31 cellular contexts compared by ENCODE assay signal in the genomic region with DNA sequence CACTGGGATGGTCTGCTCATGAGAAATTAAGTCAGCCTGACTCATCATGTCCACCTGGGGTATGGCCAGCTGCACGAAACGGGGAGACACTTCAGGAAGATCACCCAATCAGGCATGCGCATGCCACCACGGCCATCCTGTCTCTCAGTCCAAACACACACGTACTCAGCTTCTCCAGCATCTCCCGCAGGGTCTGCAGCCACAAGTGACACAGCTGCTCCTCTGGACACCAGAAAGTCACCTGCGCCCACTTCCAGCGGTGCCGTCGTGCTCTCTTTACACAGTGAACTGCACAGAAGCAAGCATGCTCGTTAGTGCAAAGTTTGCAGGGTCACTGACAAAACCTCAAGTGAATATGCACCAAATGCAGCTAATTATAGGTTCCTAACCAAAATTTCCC.
"Had no signal": no experiment of that assay in that cellular context is flagged by ENCODE, and none has a peak within 500 bp of the region (broad histone marks: within the 10 kb centered on the region; RNA-seq: fewer than 3 reads in every experiment).

No MANE protein-coding gene starts in this region.

- DNase-seq: activated CD4-positive, alpha-beta T cell treated with anti-CD3 and anti-CD28 coated beads, Interleukin-2, amount 50 U/mL, for 1 hour; activated CD4-positive, CD25-positive, alpha-beta regulatory T cell treated with anti-CD3 and anti-CD28 coated beads, Interleukin-2, amount 50 U/mL, for 72 hours; activated CD8-positive, alpha-beta memory T cell treated with anti-CD3 and anti-CD28 coated beads, Interleukin-2, amount 50 U/mL, for 4 hours; activated naive CD8-positive, alpha-beta T cell treated with anti-CD3 and anti-CD28 coated beads, Interleukin-2, amount 50 U/mL, for 24 hours; activated T-cell treated with anti-CD3 and anti-CD28 coated beads, Interleukin-2, amount 50 U/mL, for 1 hour; central memory CD4-positive, alpha-beta T cell; endodermal cell; foreskin keratinocyte; heart left ventricle; kidney glomerular epithelial cell; left lung; mucosa of descending colon; stimulated activated CD4-positive, alpha-beta T cell treated with anti-CD3 and anti-CD28 coated beads, Interleukin-1b, Interleukin-23, amount 100 ng/mL, for 48 hours; stimulated activated CD4-positive, alpha-beta T cell treated with anti-CD3 and anti-CD28 coated beads, Interleukin-4, amount 100 ng/mL, for 4 hours; stimulated activated CD8-positive, alpha-beta memory T cell treated with anti-CD3 and anti-CD28 coated beads, Interleukin-4, amount 100 ng/mL, for 48 hours; stimulated activated naive CD8-positive, alpha-beta T cell treated with anti-CD3 and anti-CD28 coated beads, Interleukin-15, amount 100 ng/mL, for 72 hours; substantia nigra; T1000; upper lobe of left lung had no signal

- H3K4me1 ChIP-seq: breast epithelium, left lung had no signal

- H3K27me3 Mint-ChIP-seq: activated naive CD4-positive, alpha-beta T cell treated with anti-CD3 and anti-CD28 coated beads, Interleukin-2, amount 50 U/mL, for 24 hours; activated naive CD8-positive, alpha-beta T cell treated with anti-CD3 and anti-CD28 coated beads, Interleukin-2, amount 50 U/mL, for 24 hours; dendritic cell treated with granulocyte-macrophage colony-stimulating factor and Interleukin-4, amounts not matched to agents 40 ng/mL and 50 ng/mL, for 4 days; natural killer cell treated with Interleukin-12 subunit alpha and Interleukin-12 subunit beta and Interleukin-15 and Interleukin-18, amount 100 ng/mL, for 72 hours; stimulated activated memory B cell treated with anti-CD40 and anti-IgM and Interleukin-4, amounts not matched to agents 10 μg/mL and 1 μg/mL and 100 μg/mL, for 72 hours; stimulated activated naive CD8-positive, alpha-beta T cell treated with anti-CD3 and anti-CD28 coated beads, Interleukin-15, amount 100 ng/mL, for 72 hours had no signal

- H3K27ac Mint-ChIP-seq: activated naive CD4-positive, alpha-beta T cell treated with anti-CD3 and anti-CD28 coated beads, Interleukin-2, amount 50 U/mL, for 24 hours; activated naive CD8-positive, alpha-beta T cell treated with anti-CD3 and anti-CD28 coated beads, Interleukin-2, amount 50 U/mL, for 24 hours; activated T-helper 2 cell treated with anti-CD3 and anti-CD28 coated beads, Interferon-gamma antibody, Interleukin-2, Interleukin-4, amounts not matched to agents 10 μg/mL and 5 μg/mL and 100 μg/mL, durations not matched to agents 14 hours and 24 hours and 36 hours; dendritic cell treated with granulocyte-macrophage colony-stimulating factor and Interleukin-4, amounts not matched to agents 40 ng/mL and 50 ng/mL, for 4 days; endodermal cell; natural killer cell treated with Interleukin-12 subunit alpha and Interleukin-12 subunit beta and Interleukin-15 and Interleukin-18, amount 100 ng/mL, for 72 hours; stimulated activated memory B cell treated with anti-CD40 and anti-IgM and Interleukin-4, amounts not matched to agents 10 μg/mL and 1 μg/mL and 100 μg/mL, for 72 hours; stimulated activated naive CD8-positive, alpha-beta T cell treated with anti-CD3 and anti-CD28 coated beads, Interleukin-15, amount 100 ng/mL, for 72 hours; T-helper 1 cell treated with Interleukin-12 subunit alpha and Interleukin-12 subunit beta and Interleukin-4 antibody, amounts not matched to agents 30 μg/mL and 1 μg/mL, for 36 hours had no signal

- H3K36me3 ChIP-seq: breast epithelium had no signal

- H3K9me3 Mint-ChIP-seq: activated naive CD4-positive, alpha-beta T cell treated with anti-CD3 and anti-CD28 coated beads, Interleukin-2, amount 50 U/mL, for 24 hours; activated naive CD8-positive, alpha-beta T cell treated with anti-CD3 and anti-CD28 coated beads, Interleukin-2, amount 50 U/mL, for 24 hours; activated T-helper 2 cell treated with anti-CD3 and anti-CD28 coated beads, Interferon-gamma antibody, Interleukin-2, Interleukin-4, amounts not matched to agents 10 μg/mL and 5 μg/mL and 100 μg/mL, durations not matched to agents 14 hours and 24 hours and 36 hours; dendritic cell treated with granulocyte-macrophage colony-stimulating factor and Interleukin-4, amounts not matched to agents 40 ng/mL and 50 ng/mL, for 4 days; endodermal cell; natural killer cell treated with Interleukin-12 subunit alpha and Interleukin-12 subunit beta and Interleukin-15 and Interleukin-18, amount 100 ng/mL, for 72 hours; stimulated activated memory B cell treated with anti-CD40 and anti-IgM and Interleukin-4, amounts not matched to agents 10 μg/mL and 1 μg/mL and 100 μg/mL, for 72 hours; stimulated activated naive CD8-positive, alpha-beta T cell treated with anti-CD3 and anti-CD28 coated beads, Interleukin-15, amount 100 ng/mL, for 72 hours; T-helper 1 cell treated with Interleukin-12 subunit alpha and Interleukin-12 subunit beta and Interleukin-4 antibody, amounts not matched to agents 30 μg/mL and 1 μg/mL, for 36 hours had no signal

- H3K4me1 Mint-ChIP-seq: endodermal cell; stimulated activated memory B cell treated with anti-CD40 and anti-IgM and Interleukin-4, amounts not matched to agents 10 μg/mL and 1 μg/mL and 100 μg/mL, for 72 hours had no signal

- H3K4me3 ChIP-seq: breast epithelium, esophagus muscularis mucosa, heart left ventricle, left lung, lung, mucosa of descending colon, right atrium auricular region, smooth muscle cell, upper lobe of left lung, vagina had no signal

- H3K27ac ChIP-seq: breast epithelium, esophagus muscularis mucosa, foreskin keratinocyte, heart left ventricle, left lung, right atrium auricular region, upper lobe of left lung, vagina had no signal

- H3K4me3 Mint-ChIP-seq: activated naive CD4-positive, alpha-beta T cell treated with anti-CD3 and anti-CD28 coated beads, Interleukin-2, amount 50 U/mL, for 24 hours; activated naive CD8-positive, alpha-beta T cell treated with anti-CD3 and anti-CD28 coated beads, Interleukin-2, amount 50 U/mL, for 24 hours; dendritic cell treated with granulocyte-macrophage colony-stimulating factor and Interleukin-4, amounts not matched to agents 40 ng/mL and 50 ng/mL, for 4 days; endodermal cell; natural killer cell treated with Interleukin-12 subunit alpha and Interleukin-12 subunit beta and Interleukin-15 and Interleukin-18, amount 100 ng/mL, for 72 hours; stimulated activated memory B cell treated with anti-CD40 and anti-IgM and Interleukin-4, amounts not matched to agents 10 μg/mL and 1 μg/mL and 100 μg/mL, for 72 hours; stimulated activated naive CD8-positive, alpha-beta T cell treated with anti-CD3 and anti-CD28 coated beads, Interleukin-15, amount 100 ng/mL, for 72 hours; T-helper 1 cell treated with Interleukin-12 subunit alpha and Interleukin-12 subunit beta and Interleukin-4 antibody, amounts not matched to agents 30 μg/mL and 1 μg/mL, for 36 hours had no signal

- ATAC-seq: activated naive CD8-positive, alpha-beta T cell treated with anti-CD3 and anti-CD28 coated beads, Interleukin-2, amount 50 U/mL, for 24 hours; foreskin keratinocyte; heart left ventricle; left lung; mucosa of descending colon; natural killer cell treated with Interleukin-12 subunit alpha and Interleukin-12 subunit beta and Interleukin-15 and Interleukin-18, amount 100 ng/mL, for 72 hours; stimulated activated memory B cell treated with anti-CD40 and anti-IgM and Interleukin-4, amounts not matched to agents 10 μg/mL and 1 μg/mL and 100 μg/mL, for 72 hours; stimulated activated naive CD8-positive, alpha-beta T cell treated with anti-CD3 and anti-CD28 coated beads, Interleukin-15, amount 100 ng/mL, for 72 hours had no signal

- H3K9me3 ChIP-seq: breast epithelium, esophagus muscularis mucosa, heart left ventricle, left lung, mucosa of descending colon, right atrium auricular region, upper lobe of left lung, vagina had no signal
